ENCODE assay signal across 8 cellular contexts in genomic region chr10:29386347-29386999, GRCh38.
DNase-seq lines count a peak whose midpoint lies in the region; ATAC-seq, FAIRE-seq and TF ChIP-seq lines count a peak whose summit lies in the region.

No MANE protein-coding gene starts in this region.

- no peak overlapping the region for H3K23ac ChIP-seq in H1 (ENCODE audit: insufficient read length)

- intact Hi-C loops in naive thymus-derived CD4-positive, alpha-beta T cell (cut with micrococcal nuclease): loop anchor here (1.0 to 10.0 kb wide), 6 partner anchors 62 to 1208 kb away; no protein-coding TSS in a partner anchor

- no peak overlapping the region for H2BK5ac ChIP-seq in H1 (ENCODE audit: low read depth, low read length)

- H3K27me3 Mint-ChIP-seq in naive thymus-derived CD4-positive, alpha-beta T cell: peaks cover 0 to 13% (median 5%) of the 10 kb centered on the region in 5 donors

- DNase-seq in SIG-M5 treated with dmso at 0.1 percent for 504 hours (lab: John Stamatoyannopoulos, UW; ENCODE audit: unreplicated experiment) (peak; percentile 55), SIG-M5 (lab: John Stamatoyannopoulos, UW) (no peak), HCEC 1CT (peak; percentile 17), H1 (ENCODE audit: low read depth in 1 of 2, low spot score in 2 of 2) (no peak)
- peak in 6 of 9 donors; percentile 5 to 40 (median 35) for DNase-seq in naive thymus-derived CD4-positive, alpha-beta T cell
- no peak for DNase-seq in effector CD4-positive, alpha-beta T cell

- H3K4ac ChIP-seq in H1 (replicated peaks; ENCODE audit: insufficient read length, low read depth, low read length): no peak overlapping the region

- H2BK12ac ChIP-seq in H1 (ENCODE audit: low read depth, low read length): no peak overlapping the region

- no peak overlapping the region for H2BK15ac ChIP-seq in H1 (ENCODE audit: low read length)

- H3K4me1 ChIP-seq in OCI-LY3 (ENCODE audit: low read length) (peaks cover 15% of the 10 kb centered on the region), H1 (replicated peaks in 1 of 4; ENCODE audit: control insufficient read depth in 3 of 4, insufficient read depth in 4 of 4, low read length in 3 of 4) (0 out of 7 replicates have a peak, but pooled peaks cover 0 to 3% (median 0%) of the 10 kb centered on the region in 4 experiments)
- no peaks in the 10 kb centered on the region for H3K4me1 ChIP-seq in naive thymus-derived CD4-positive, alpha-beta T cell (ENCODE audit: control insufficient read depth in 2 of 2, insufficient read depth in 2 of 2, low read length in 2 of 2)

- no peak overlapping the region for H4K8ac ChIP-seq in H1 (ENCODE audit: extremely low read depth, insufficient read depth, low read length)

- no peak for TF ChIP-seq EP300 in H1 (IDR thresholded peaks at IDR 0.05; ENCODE audit: borderline replicate concordance in 1 of 2, low read depth in 2 of 2, low read length in 2 of 2)

- no peak overlapping the region for H2BK20ac ChIP-seq in H1 (ENCODE audit: low read length)

- peak; percentile 63 for FAIRE-seq in H1 (lab: Jason Lieb, UNC)

- H3K4me2 ChIP-seq in OCI-LY3 (ENCODE audit: low read length) (peak overlapping the region; percentile 58), H1 (ENCODE audit: insufficient read depth in 1 of 2, low read depth in 2 of 2, low read length in 2 of 2) (no peak overlapping the region; a peak in 1 of 4 replicates)

- no peaks in the 10 kb centered on the region for H3K36me3 Mint-ChIP-seq in naive thymus-derived CD4-positive, alpha-beta T cell

- H3K4me3 Mint-ChIP-seq in naive thymus-derived CD4-positive, alpha-beta T cell: no peak overlapping the region

- no peak overlapping the region for H4K91ac ChIP-seq in H1 (replicated peaks; ENCODE audit: insufficient read length, low read length)

- peaks cover 6% of the 10 kb centered on the region; the same call in 1 of the 2 replicates for H3K27me3 ChIP-seq in OCI-LY3 (ENCODE audit: low read depth, low read length)
- H3K27me3 ChIP-seq in H1 (replicated peaks in 1 of 4; ENCODE audit: control insufficient read depth in 3 of 4, extremely low read depth in 1 of 4, insufficient read depth in 3 of 4, low read length in 3 of 4): no peaks in the 10 kb centered on the region
- peaks cover 0 to 3% of the 10 kb centered on the region in 2 donors for H3K27me3 ChIP-seq in naive thymus-derived CD4-positive, alpha-beta T cell (ENCODE audit: control insufficient read depth in 2 of 2, insufficient read depth in 2 of 2, low read length in 2 of 2)

- CTCF ChIA-PET in H1 (lab: Charles Lee; ENCODE audit: partially characterized antibody): interaction anchor here (0.5 to 5.8 kb wide), 26 partner anchors 9 to 1230 kb away, joined by 3 to 52 read pairs (median 3); no protein-coding TSS in a partner anchor
- CTCF ChIA-PET in naive thymus-derived CD4-positive, alpha-beta T cell (lab: Charles Lee): interaction anchor here (0.7 to 1.2 kb wide), 4 partner anchors 8 to 59 kb away, joined by 3 to 7 read pairs (median 4); no protein-coding TSS in a partner anchor

- H4K5ac ChIP-seq in H1 (ENCODE audit: insufficient read length, low read depth, low read length): no peak overlapping the region

- H2AFZ ChIP-seq in OCI-LY3 (ENCODE audit: low read depth, low read length) (peak overlapping the region; percentile 77; the same call in 1 of the 2 replicates), H1 (ENCODE audit: low read length) (no peak overlapping the region)

- no peaks in the 10 kb centered on the region for H3K23me2 ChIP-seq in H1 (ENCODE audit: low read depth, low read length)

- no peak overlapping the region for H2AK5ac ChIP-seq in H1 (ENCODE audit: low read depth, low read length)

- H3K27ac Mint-ChIP-seq in naive thymus-derived CD4-positive, alpha-beta T cell: no peak overlapping the region

- POLR2A ChIA-PET in H1 (lab: Charles Lee; ENCODE audit: partially characterized antibody): interaction anchor here (0.6 kb wide), 1 partner anchor 494 kb away, joined by 3 read pairs; no protein-coding TSS in a partner anchor
- POLR2A ChIA-PET in naive thymus-derived CD4-positive, alpha-beta T cell (lab: Charles Lee): interaction anchor here (0.7 kb wide), 1 partner anchor 111 kb away, joined by 4 read pairs; no protein-coding TSS in a partner anchor

- no peak overlapping the region for H3K14ac ChIP-seq in H1 (ENCODE audit: insufficient read length)

- no peak for TF ChIP-seq POLR2A in H1 (IDR thresholded peaks at IDR 0.05; ENCODE audit: control extremely low read depth in 1 of 2, low read depth in 2 of 2, low read length in 2 of 2)

- H3K9me3 Mint-ChIP-seq in naive thymus-derived CD4-positive, alpha-beta T cell: no peaks in the 10 kb centered on the region

- H2BK120ac ChIP-seq in H1 (replicated peaks; ENCODE audit: low read depth, low read length): no peak overlapping the region

- H3K56ac ChIP-seq in H1 (replicated peaks; ENCODE audit: insufficient read length, low read depth, low read length): no peak overlapping the region

- peak in 1 of 2 experiments; percentile 14; a peak in 1 of 4 replicates for TF ChIP-seq RAD21 in H1 (IDR thresholded peaks at IDR 0.05 in 1 of 2, conservative IDR thresholded peaks at IDR 0.05 in 1 of 2; ENCODE audit: low read depth in 2 of 2, low read length in 2 of 2)

- H3K79me1 ChIP-seq in H1 (ENCODE audit: low read depth, low read length): no peaks in the 10 kb centered on the region

- H3K4me3 ChIP-seq in OCI-LY3 (ENCODE audit: low read length): no peak overlapping the region
- no peak overlapping the region for H3K4me3 ChIP-seq in H1 (ENCODE audit: extremely low read depth in 1 of 4, insufficient read depth in 2 of 4, low read depth in 3 of 4, low read length in 4 of 4)
- H3K4me3 ChIP-seq in naive thymus-derived CD4-positive, alpha-beta T cell (ENCODE audit: low read length): no peak overlapping the region

- no peaks in the 10 kb centered on the region for H4K20me1 ChIP-seq in OCI-LY3 (ENCODE audit: insufficient read depth, low read length)
- H4K20me1 ChIP-seq in H1 (replicated peaks in 1 of 2; ENCODE audit: control insufficient read depth in 1 of 2, insufficient read depth in 2 of 2, low read length in 2 of 2): no peaks in the 10 kb centered on the region

- H3K79me2 ChIP-seq in OCI-LY3 (ENCODE audit: low read length) (no peaks in the 10 kb centered on the region), H1 (ENCODE audit: control insufficient read depth in 1 of 2, insufficient read depth in 2 of 2, low read length in 2 of 2) (no peaks in the 10 kb centered on the region)

- peaks cover 0 to 6% (median 0%) of the 10 kb centered on the region in 7 donors for H3K4me1 Mint-ChIP-seq in naive thymus-derived CD4-positive, alpha-beta T cell

- no peak overlapping the region for H3K18ac ChIP-seq in H1 (ENCODE audit: extremely low read depth, low read length)

- no peaks in the 10 kb centered on the region for H3K36me3 ChIP-seq in OCI-LY3 (replicated peaks; ENCODE audit: low read depth, low read length)
- no peaks in the 10 kb centered on the region for H3K36me3 ChIP-seq in H1 (ENCODE audit: control insufficient read depth in 2 of 4, insufficient read depth in 4 of 4, low read length in 3 of 4)
- H3K36me3 ChIP-seq in naive thymus-derived CD4-positive, alpha-beta T cell (ENCODE audit: control insufficient read depth in 2 of 3, insufficient read depth in 3 of 3, low read length in 3 of 3): no peaks in the 10 kb centered on the region

- peak; percentile 67 for ATAC-seq in naive thymus-derived CD4-positive, alpha-beta T cell
- no peak for ATAC-seq in HG03342 (IDR thresholded peaks at IDR 0.05; ENCODE audit: unreplicated experiment)

- no peak overlapping the region for H3K9ac ChIP-seq in OCI-LY3 (ENCODE audit: low read length)
- H3K9ac ChIP-seq in H1 (replicated peaks in 1 of 4; ENCODE audit: extremely low read depth in 1 of 4, low read depth in 3 of 4, low read length in 3 of 4): no peak overlapping the region

- TF ChIP-seq CTCF in OCI-LY3 (IDR thresholded peaks at IDR 0.05; ENCODE audit: low read depth, low read length): peak; percentile 51
- TF ChIP-seq CTCF in H1 (IDR thresholded peaks at IDR 0.05; ENCODE audit: control extremely low read depth in 1 of 3, insufficient read depth in 1 of 3, low read depth in 1 of 3, low read length in 3 of 3): peak; percentile 4 to 44 (median 43)

- no peak overlapping the region for H3K27ac ChIP-seq in OCI-LY3 (ENCODE audit: low read length)
- no peak overlapping the region for H3K27ac ChIP-seq in H1 (ENCODE audit: low read depth, low read length)
- no peak overlapping the region for H3K27ac ChIP-seq in naive thymus-derived CD4-positive, alpha-beta T cell (ENCODE audit: low read depth, low read length)

- 51% methylated on average over 8 of the region's 8 CpGs; no CpG with 5 or more reads in 1 of the 2 experiments for WGBS in H1 (ENCODE audit: extremely low coverage in 1 of 2, insufficient coverage in 1 of 2, insufficient read length in 1 of 2, insufficient replicate concordance in 2 of 2, low coverage in 1 of 2, low lambda C conversion rate in 2 of 2, missing lambda C conversion rate in 1 of 2), 2 experiments

- H3K9me3 ChIP-seq in OCI-LY3 (ENCODE audit: insufficient read depth, low read length) (no peaks in the 10 kb centered on the region), H1 (ENCODE audit: insufficient read depth in 2 of 2, low read depth in 1 of 2, low read length in 1 of 2) (no peaks in the 10 kb centered on the region)
- H3K9me3 ChIP-seq in naive thymus-derived CD4-positive, alpha-beta T cell (ENCODE audit: control insufficient read depth in 2 of 3, low read length in 3 of 3): no peaks in the 10 kb centered on the region

TF ChIP-seq in H1, 55 proteins besides CTCF, POLR2A, EP300 and RAD21:
- TF ChIP-seq RBBP5 (IDR thresholded peaks at IDR 0.05; ENCODE audit: borderline replicate concordance, low read depth, low read length): no peak
- TF ChIP-seq RXRA (IDR thresholded peaks at IDR 0.05; ENCODE audit: insufficient read depth, low read depth, low read length): no peak

Comparison
In these comparisons a context has a peak if more than half of its experiments do, and no peak if none do; other contexts are left out.
1. DNase-seq: peak in SIG-M5 treated with dmso at 0.1 percent for 504 hours (single experiment), HCEC 1CT (single experiment) and naive thymus-derived CD4-positive, alpha-beta T cell (6 of 9); none in SIG-M5 (single experiment), H1 (0 of 2) and effector CD4-positive, alpha-beta T cell (single experiment).